17 cellular contexts compared by ENCODE assay signal in the genomic region with DNA sequence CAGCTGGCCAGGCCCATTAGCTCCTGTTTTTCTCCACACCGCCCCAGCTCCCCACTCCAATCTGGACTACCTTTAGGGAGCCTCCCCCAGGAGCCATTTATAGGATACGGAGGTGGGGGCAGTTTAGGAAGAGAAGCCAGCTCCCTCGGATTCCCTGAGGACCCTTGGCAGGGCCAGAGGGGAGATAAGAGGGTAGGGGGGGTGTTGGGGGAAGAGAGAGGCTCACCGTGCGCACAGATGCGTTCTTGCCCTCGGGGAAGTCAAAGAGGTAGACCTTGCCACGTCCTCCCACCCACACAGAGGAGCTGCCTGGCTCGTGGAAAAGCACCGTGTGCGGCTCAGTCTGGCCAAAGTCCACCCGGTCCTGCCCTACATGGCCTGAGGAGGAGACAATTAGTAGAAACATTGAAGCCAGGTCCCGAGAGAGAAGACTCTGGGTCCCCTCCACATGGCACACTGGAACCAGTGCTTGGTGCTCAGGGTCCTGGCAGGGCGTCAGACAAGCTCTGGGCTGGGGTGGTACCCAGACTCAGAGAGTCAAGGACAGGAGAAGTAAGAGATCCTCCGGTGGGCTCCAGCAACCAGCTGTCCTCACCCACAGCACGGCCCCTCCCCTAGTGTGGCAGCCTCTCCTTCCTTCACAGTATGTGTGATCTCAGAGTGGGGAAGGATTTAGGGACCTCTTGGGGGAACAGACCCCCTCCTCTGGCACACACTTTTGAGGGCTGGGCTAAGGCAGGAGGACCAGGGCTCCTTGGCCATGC. TPM values are rescaled to one million over a fixed set of nuclear protein-coding genes. Genes with fewer than 3 reads are reported as not detected.
DNase-seq lines count a peak whose midpoint lies in the region; ATAC-seq and TF ChIP-seq lines count a peak whose summit lies in the region.
"Had no signal": no experiment of that assay in that cellular context is flagged by ENCODE, and none has a peak within 500 bp of the region (broad histone marks: within the 10 kb centered on the region; RNA-seq: fewer than 3 reads in every experiment).

No MANE protein-coding gene starts in this region.

- POLR2A ChIA-PET in activated CD8-positive, alpha-beta T cell treated with anti-CD3 and anti-CD28 coated beads, Interleukin-2, amount 10 ng/mL, durations not matched to agents 7 days and 5 days (lab: Charles Lee): interaction anchor here (1.1 kb wide), 1 partner anchor 9 kb away, joined by 3 read pairs; no protein-coding TSS in a partner anchor

- H3K36me3 Mint-ChIP-seq in activated naive CD4-positive, alpha-beta T cell treated with anti-CD3 and anti-CD28 coated beads, Interleukin-2, amount 50 U/mL, for 24 hours: peaks cover 15% of the 10 kb centered on the region
- H3K36me3 Mint-ChIP-seq in activated CD8-positive, alpha-beta T cell treated with anti-CD3 and anti-CD28 coated beads, Interleukin-2, amount 10 ng/mL, durations not matched to agents 7 days and 5 days (ENCODE audit: low read depth): peaks cover 26% of the 10 kb centered on the region

- no peak for TF ChIP-seq CTCF in transverse colon (IDR thresholded peaks at IDR 0.05)

- 61 to 76% methylated on average over 5 to 16 of the region's 16 CpGs for WGBS in transverse colon (ENCODE audit: low coverage in 1 of 2), 2 donors

- no peaks in the 10 kb centered on the region for H3K4me1 ChIP-seq in transverse colon
- H3K4me1 ChIP-seq: colonic mucosa, psoas muscle had no signal

- no peak for TF ChIP-seq POLR2A in transverse colon (IDR thresholded peaks at IDR 0.05)

- TF ChIP-seq EP300 in transverse colon (IDR thresholded peaks at IDR 0.05; ENCODE audit: low read depth): no peak

- H3K9me3 ChIP-seq in transverse colon: no peaks in the 10 kb centered on the region
- H3K9me3 ChIP-seq: Caco-2, colonic mucosa, psoas muscle had no signal

- no peak for ATAC-seq in activated CD8-positive, alpha-beta T cell treated with anti-CD3 and anti-CD28 coated beads, Interleukin-2, amount 10 ng/mL, durations not matched to agents 7 days and 5 days
- ATAC-seq: psoas muscle had no signal

- H3K27ac ChIP-seq in layer of hippocampus (ENCODE audit: low read depth, low read length) (peak overlapping the region; percentile 94), substantia nigra (ENCODE audit: low read depth, low read length, poor library complexity, severe bottlenecking) (peak overlapping the region; percentile 99), transverse colon (no peak overlapping the region)
- H3K27ac ChIP-seq: colonic mucosa, psoas muscle had no signal

- H3K4me1 Mint-ChIP-seq in activated naive CD4-positive, alpha-beta T cell treated with anti-CD3 and anti-CD28 coated beads, Interleukin-2, amount 50 U/mL, for 24 hours: peaks cover 25% of the 10 kb centered on the region
- peaks cover 65% of the 10 kb centered on the region for H3K4me1 Mint-ChIP-seq in activated CD8-positive, alpha-beta T cell treated with anti-CD3 and anti-CD28 coated beads, Interleukin-2, amount 10 ng/mL, durations not matched to agents 7 days and 5 days (ENCODE audit: low read depth)

- H3K36me3 ChIP-seq in transverse colon: no peaks in the 10 kb centered on the region
- H3K36me3 ChIP-seq: colonic mucosa had no signal

- in situ Hi-C loops in transverse colon (cut with MboI; ENCODE audit: low pct_ligation_motif_present in 1 of 4, low pct_unique_long_range_greater_than_20kb in 1 of 4, low sequenced_read_pairs in 3 of 4): no loop called here

- no peaks in the 10 kb centered on the region for H3K9me3 Mint-ChIP-seq in activated naive CD4-positive, alpha-beta T cell treated with anti-CD3 and anti-CD28 coated beads, Interleukin-2, amount 50 U/mL, for 24 hours
- H3K9me3 Mint-ChIP-seq in activated CD8-positive, alpha-beta T cell treated with anti-CD3 and anti-CD28 coated beads, Interleukin-2, amount 10 ng/mL, durations not matched to agents 7 days and 5 days (ENCODE audit: insufficient read depth): no peaks in the 10 kb centered on the region

- intact Hi-C loops in transverse colon (cut with DNase I; ENCODE audit: low total_unique reads): no loop called here

- CTCF ChIA-PET in activated CD8-positive, alpha-beta T cell treated with anti-CD3 and anti-CD28 coated beads, Interleukin-2, amount 10 ng/mL, durations not matched to agents 7 days and 5 days (lab: Charles Lee): interaction anchor here (0.8 to 1.8 kb wide), 4 partner anchors 11 to 36 kb away, joined by 3 to 6 read pairs (median 3); no protein-coding TSS in a partner anchor

- H3K27me3 ChIP-seq in layer of hippocampus (ENCODE audit: control insufficient read depth, insufficient read depth, low read length) (no peaks in the 10 kb centered on the region), transverse colon (no peaks in the 10 kb centered on the region)
- H3K27me3 ChIP-seq: colonic mucosa had no signal

- H3K4me3 Mint-ChIP-seq in activated naive CD4-positive, alpha-beta T cell treated with anti-CD3 and anti-CD28 coated beads, Interleukin-2, amount 50 U/mL, for 24 hours: no peak overlapping the region
- H3K4me3 Mint-ChIP-seq in activated CD8-positive, alpha-beta T cell treated with anti-CD3 and anti-CD28 coated beads, Interleukin-2, amount 10 ng/mL, durations not matched to agents 7 days and 5 days: no peak overlapping the region

- H3K4me3 ChIP-seq in transverse colon: no peak overlapping the region
- H3K4me3 ChIP-seq: colonic mucosa, psoas muscle had no signal

- no peak for DNase-seq in activated naive CD4-positive, alpha-beta T cell treated with anti-CD3 and anti-CD28 coated beads, Interleukin-2, amount 50 U/mL, for 16 hours
- DNase-seq in activated CD8-positive, alpha-beta T cell treated with anti-CD3 and anti-CD28 coated beads, Interleukin-2, amount 10 ng/mL, durations not matched to agents 7 days and 5 days: no peak
- DNase-seq in substantia nigra (lab: John Stamatoyannopoulos, UW) (no peak), transverse colon (no peak), NCI-H69 (lab: John Stamatoyannopoulos, UW) (no peak), NCI-H1092 treated with DMSO at 0.1 percent for 48 hours (lab: John Stamatoyannopoulos, UW) (no peak)
- DNase-seq: ACHN; amygdala; Caco-2; colonic mucosa; NCI-H2029; psoas muscle; stimulated activated CD4-positive, alpha-beta T cell treated with anti-CD3 and anti-CD28 coated beads, Interleukin-15, amount 100 ng/mL, for 24 hours had no signal

- peak overlapping the region; percentile 84 for H3K27ac Mint-ChIP-seq in activated naive CD4-positive, alpha-beta T cell treated with anti-CD3 and anti-CD28 coated beads, Interleukin-2, amount 50 U/mL, for 24 hours
- peak overlapping the region; percentile 63 for H3K27ac Mint-ChIP-seq in activated CD8-positive, alpha-beta T cell treated with anti-CD3 and anti-CD28 coated beads, Interleukin-2, amount 10 ng/mL, durations not matched to agents 7 days and 5 days

- H3K27me3 Mint-ChIP-seq in activated naive CD4-positive, alpha-beta T cell treated with anti-CD3 and anti-CD28 coated beads, Interleukin-2, amount 50 U/mL, for 24 hours: no peaks in the 10 kb centered on the region
- H3K27me3 Mint-ChIP-seq in activated CD8-positive, alpha-beta T cell treated with anti-CD3 and anti-CD28 coated beads, Interleukin-2, amount 10 ng/mL, durations not matched to agents 7 days and 5 days (ENCODE audit: low read depth): no peaks in the 10 kb centered on the region

RNA-seq across cellular contexts. Expression of a gene that starts 15.0 kb away (rescaled TPM):
- 10 to 100 TPM; 16.1 to 16.9 TPM for total RNA-seq in activated CD8-positive, alpha-beta T cell treated with anti-CD3 and anti-CD28 coated beads, Interleukin-2, amount 10 ng/mL, durations not matched to agents 7 days and 5 days
- 1 to 10 TPM in 3 of 4 donors, under 1 TPM in 1; 0.20 to 5.6 (median 3.1) TPM for total RNA-seq in transverse colon

RNA-seq across cellular contexts. Expression of a gene that starts 42.2 kb away (rescaled TPM):
- total RNA-seq in activated CD8-positive, alpha-beta T cell treated with anti-CD3 and anti-CD28 coated beads, Interleukin-2, amount 10 ng/mL, durations not matched to agents 7 days and 5 days: 10 to 100 TPM; 60.8 to 71.4 TPM
- total RNA-seq in transverse colon: 100 to 1,000 TPM in 1 of 4 donors, 10 to 100 TPM in 2, 1 to 10 TPM in 1; 4.0 to 157 (median 42.3) TPM

RNA-seq across cellular contexts. Expression of a gene that starts 51.3 kb away (rescaled TPM):
- not detected for total RNA-seq in activated CD8-positive, alpha-beta T cell treated with anti-CD3 and anti-CD28 coated beads, Interleukin-2, amount 10 ng/mL, durations not matched to agents 7 days and 5 days
- under 1 TPM in 2 of 4 donors, not detected in 2; 0.40 to 0.79 TPM for total RNA-seq in transverse colon
- total RNA-seq: Caco-2, G401, RPMI7951 had no signal

Comparison
In these comparisons a context has a peak if more than half of its experiments do, and no peak if none do; other contexts are left out.
1. H3K27ac ChIP-seq: peak in layer of hippocampus (single experiment) and substantia nigra (single experiment); none in transverse colon (0 of 4).